8 cellular contexts compared by ENCODE assay signal in genomic region chr12:104378427-104378826, GRCh38.
"Had no signal": no experiment of that assay in that cellular context is flagged by ENCODE, and none has a peak within 500 bp of the region (broad histone marks: within the 10 kb centered on the region; RNA-seq: fewer than 3 reads in every experiment).

No MANE protein-coding gene starts in this region.

- ATAC-seq: GM23338 had no signal

- FAIRE-seq: H1, H54, HTR-8/SVneo had no signal

- H3K4me3 ChIP-seq: GM23338 had no signal

- H3K27ac Mint-ChIP-seq: GM23338, H9, IgD-negative memory B cell had no signal

- H3K9me3 Mint-ChIP-seq: IgD-negative memory B cell had no signal

- H3K4me3 Mint-ChIP-seq: GM23338, H9, IgD-negative memory B cell had no signal

- H3K36me3 Mint-ChIP-seq: IgD-negative memory B cell had no signal

- H3K4me2 ChIP-seq: GM23338 had no signal

- DNase-seq: H9, HCEC 1CT, KG1 had no signal
